ENCODE assay signal across 14 cellular contexts in genomic region chr19:48309731-48310130, GRCh38. TPM values are rescaled to one million over a fixed set of nuclear protein-coding genes. Genes with fewer than 3 reads are reported as not detected.
"Had no signal": no experiment of that assay in that cellular context is flagged by ENCODE, and none has a peak within 500 bp of the region (broad histone marks: within the 10 kb centered on the region; RNA-seq: fewer than 3 reads in every experiment).

No MANE protein-coding gene starts in this region.

RNA-seq across cellular contexts. Expression of gene ZNF114, which starts 39.9 kb away (rescaled TPM):
- total RNA-seq: fibroblast of lung, left lobe of liver had no signal

RNA-seq across cellular contexts. Expression of gene SYNGR4, which starts 54.4 kb away (rescaled TPM):
- total RNA-seq: dermis microvascular lymphatic vessel endothelial cell, fibroblast of lung, hepatocyte, kidney, left lobe of liver, lower leg skin, lung microvascular endothelial cell, mesothelial cell of epicardium, ovary, posterior vena cava, sciatic nerve, urinary bladder had no signal
- polyA plus RNA-seq: esophagus, fibroblast of lung, foreskin keratinocyte, ovary, urinary bladder had no signal
